ENCODE assay signal across 31 cellular contexts in the genomic region with DNA sequence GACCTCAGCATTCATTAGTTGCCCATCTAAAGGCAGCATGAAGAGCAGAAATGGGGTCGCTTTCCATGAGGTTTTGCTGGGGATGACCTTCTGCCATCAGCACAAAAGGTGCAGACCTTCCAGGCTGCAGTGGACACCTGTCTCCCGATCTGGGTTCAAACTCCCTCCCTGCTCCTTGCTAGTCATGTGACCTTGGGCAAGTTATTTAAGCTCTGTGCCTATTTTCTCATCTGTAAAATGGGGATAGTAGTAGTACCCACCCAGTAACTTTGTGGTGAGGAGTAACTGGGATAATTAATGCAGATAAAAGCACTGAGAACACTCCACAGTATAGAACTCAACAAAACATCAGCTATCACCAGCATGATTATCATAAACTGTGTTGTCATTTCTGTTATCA. TPM values are rescaled to one million over a fixed set of nuclear protein-coding genes. Genes with fewer than 3 reads are reported as not detected.
DNase-seq lines count a peak whose midpoint lies in the region; ATAC-seq, FAIRE-seq and TF ChIP-seq lines count a peak whose summit lies in the region.
"Had no signal": no experiment of that assay in that cellular context is flagged by ENCODE, and none has a peak within 500 bp of the region (broad histone marks: within the 10 kb centered on the region; RNA-seq: fewer than 3 reads in every experiment).

No MANE protein-coding gene starts in this region.

- H4K20me1 ChIP-seq in HepG2 (ENCODE audit: insufficient read depth, low read length) (no peaks in the 10 kb centered on the region), K562 (replicated peaks; ENCODE audit: control insufficient read depth, insufficient read depth, low read length) (no peaks in the 10 kb centered on the region)
- H4K20me1 ChIP-seq: BLaER1; BLaER1 treated with 17β-estradiol and CSF1 and Interleukin-3, amounts not matched to agents 10 nM and 100 nM had no signal

- no peaks in the 10 kb centered on the region for H3K4me1 ChIP-seq in HepG2 (ENCODE audit: insufficient read depth, low read length)
- no peaks in the 10 kb centered on the region for H3K4me1 ChIP-seq in right lobe of liver
- H3K4me1 ChIP-seq in K562 (replicated peaks in 1 of 2; ENCODE audit: control insufficient read depth in 2 of 2, insufficient read depth in 2 of 2, low read length in 2 of 2), result no peaks in the 10 kb centered on the region; a peak in 1 of 5 replicates
- H3K4me1 ChIP-seq: A549; BE2C; BLaER1; BLaER1 treated with 17β-estradiol and CSF1 and Interleukin-3, amounts not matched to agents 10 nM and 100 nM; Caco-2 had no signal

- no peak overlapping the region for H3K9ac ChIP-seq in HepG2 (ENCODE audit: insufficient read depth, low read depth, low read length)
- no peak overlapping the region for H3K9ac ChIP-seq in K562 (ENCODE audit: insufficient read depth in 1 of 2, low read depth in 2 of 2, low read length in 2 of 2)
- H3K9ac ChIP-seq: BLaER1; BLaER1 treated with 17β-estradiol and CSF1 and Interleukin-3, amounts not matched to agents 10 nM and 100 nM had no signal

- DNase-seq in HepG2 (ENCODE audit: low spot score), result no peak
- DNase-seq in right lobe of liver, result no peak
- no peak for DNase-seq in K562 (ENCODE audit: extremely low read depth in 1 of 4, low spot score in 3 of 4)
- no peak for DNase-seq in HT-29 (ENCODE audit: low spot score)
- DNase-seq: 8988T; ACHN; AML-193; BE2C; C1 segment of cervical spinal cord; Caco-2; Calu3; CD4-positive, alpha-beta memory T cell; CD4-positive, alpha-beta T cell; CD4-positive, CD25-positive, alpha-beta regulatory T cell; CD8-positive, alpha-beta memory T cell; CD8-positive, alpha-beta T cell; COR-L47; DMS 273 treated with DMSO at 0.1 percent for 48 hours; DMS153; DMS53; DMS79; DMS79 treated with DMSO at 0.1 percent for 48 hours; DND-41; EL had no signal

- H3K79me2 ChIP-seq in HepG2 (ENCODE audit: insufficient read depth, low read length) (no peaks in the 10 kb centered on the region), K562 (ENCODE audit: control insufficient read depth, insufficient read depth, low read length) (no peaks in the 10 kb centered on the region)

- no peak overlapping the region for H3K4me2 ChIP-seq in HepG2 (ENCODE audit: low read depth, low read length)
- no peak overlapping the region for H3K4me2 ChIP-seq in K562 (ENCODE audit: insufficient read depth, low read length)
- H3K4me2 ChIP-seq: A549; BLaER1; BLaER1 treated with 17β-estradiol and CSF1 and Interleukin-3, amounts not matched to agents 10 nM and 100 nM had no signal

- peaks cover 11 to 14% of the 10 kb centered on the region in 2 experiments; a peak in 4 of 5 replicates for H3K36me3 ChIP-seq in HepG2 (replicated peaks in 1 of 2; ENCODE audit: control insufficient read depth in 1 of 2, insufficient read depth in 2 of 2, low read length in 2 of 2)
- H3K36me3 ChIP-seq in right lobe of liver, result no peaks in the 10 kb centered on the region
- no peaks in the 10 kb centered on the region for H3K36me3 ChIP-seq in K562 (ENCODE audit: control insufficient read depth, insufficient read depth, low read length)
- H3K36me3 ChIP-seq: BE2C; BLaER1; BLaER1 treated with 17β-estradiol and CSF1 and Interleukin-3, amounts not matched to agents 10 nM and 100 nM had no signal

- POLR2A ChIA-PET in HepG2 (lab: Yijun Ruan, JAX) (no interaction called here), K562 (lab: Yijun Ruan, JAX) (no interaction called here)

- TF ChIP-seq RAD21 in HepG2 (CRISPR knock-in tag; IDR thresholded peaks at IDR 0.05) (no peak), K562 (CRISPR knock-in tag; conservative IDR thresholded peaks at IDR 0.05 in 1 of 2, IDR thresholded peaks at IDR 0.05 in 1 of 2) (no peak)

- 87% methylated on average over 2 of the region's 2 CpGs for WGBS in HepG2 (ENCODE audit: low lambda C conversion rate)
- WGBS in right lobe of liver (ENCODE audit: insufficient coverage, low coverage, low lambda C conversion rate, missing lambda C conversion rate), result 86% methylated on average over 1 of the region's 2 CpGs
- 35% methylated on average over 2 of the region's 2 CpGs for WGBS in K562 (ENCODE audit: insufficient coverage, low coverage, missing lambda C conversion rate)

- FAIRE-seq in HepG2 (lab: Jason Lieb, UNC), result no peak
- FAIRE-seq in K562 (lab: Jason Lieb, UNC), result no peak
- FAIRE-seq: A204.1, A549, D721Med had no signal

- no TSS peak for BruUV-seq in HepG2 (replicated peaks; lab: Mats Ljungman, UMichigan)
- no TSS peak for BruUV-seq in K562 (replicated peaks; lab: Mats Ljungman, UMichigan)

- no peaks in the 10 kb centered on the region for H3K27me3 ChIP-seq in HepG2 (ENCODE audit: control insufficient read depth in 1 of 2, insufficient read depth in 2 of 2, low read length in 2 of 2)
- no peaks in the 10 kb centered on the region for H3K27me3 ChIP-seq in right lobe of liver
- no peaks in the 10 kb centered on the region for H3K27me3 ChIP-seq in K562 (ENCODE audit: control insufficient read depth in 2 of 2, insufficient read depth in 2 of 2, low read length in 2 of 2)
- H3K27me3 ChIP-seq: BE2C; BLaER1; BLaER1 treated with 17β-estradiol and CSF1 and Interleukin-3, amounts not matched to agents 10 nM and 100 nM had no signal

- TF ChIP-seq POLR2A in HepG2 (IDR thresholded peaks at IDR 0.05; ENCODE audit: insufficient read depth in 1 of 2, low read depth in 2 of 2, low read length in 2 of 2), result no peak
- TF ChIP-seq POLR2A in right lobe of liver (IDR thresholded peaks at IDR 0.05), result no peak
- no peak for TF ChIP-seq POLR2A in K562 (conservative IDR thresholded peaks at IDR 0.05)

- intact Hi-C loops in HepG2 (cut with micrococcal nuclease; ENCODE audit: unreplicated experiment) (no loop called here), right lobe of liver (cut with DNase I) (no loop called here), K562 (cut with micrococcal nuclease) (no loop called here)

- H3K4me3 ChIP-seq in HepG2 (replicated peaks in 1 of 3; ENCODE audit: insufficient read depth in 1 of 3, low read depth in 2 of 3, low read length in 3 of 3), result no peak overlapping the region
- H3K4me3 ChIP-seq in right lobe of liver, result no peak overlapping the region
- no peak overlapping the region for H3K4me3 ChIP-seq in K562
- H3K4me3 ChIP-seq: A549; BLaER1; BLaER1 treated with 17β-estradiol and CSF1 and Interleukin-3, amounts not matched to agents 10 nM and 100 nM had no signal

- TF ChIP-seq EP300 in HepG2 (IDR thresholded peaks at IDR 0.05; ENCODE audit: low read depth in 2 of 2, low read length in 2 of 2) (no peak), HepG2 (CRISPR knock-in tag; IDR thresholded peaks at IDR 0.05; ENCODE audit: borderline replicate concordance) (no peak), K562 (IDR thresholded peaks at IDR 0.05; ENCODE audit: low read length) (no peak)

- ATAC-seq in HepG2 (no peak), right lobe of liver (no peak), K562 (no peak)
- ATAC-seq: A549; CD8-positive, alpha-beta T cell had no signal

- H3K27ac ChIP-seq in HepG2 (ENCODE audit: extremely low read length, insufficient read depth, low read length), result no peak overlapping the region
- no peak overlapping the region for H3K27ac ChIP-seq in right lobe of liver
- no peak overlapping the region for H3K27ac ChIP-seq in K562 (ENCODE audit: extremely low read depth, low read depth, low read length)
- H3K27ac ChIP-seq: 22Rv1; A549; BLaER1; BLaER1 treated with 17β-estradiol and CSF1 and Interleukin-3, amounts not matched to agents 10 nM and 100 nM; C4-2B had no signal

- in situ Hi-C loops in HepG2 (cut with HindIII; ENCODE audit: extremely low pct_ligation_motif_present, low pct_unique_long_range_greater_than_20kb), result no loop called here
- in situ Hi-C loops in K562 (cut with MboI), result no loop called here

- CTCF ChIA-PET in HepG2 (lab: Yijun Ruan, JAX; ENCODE audit: low intra/inter-chr PET ratio, low total read pairs), result no interaction called here
- CTCF ChIA-PET in K562 (lab: Yijun Ruan, JAX; ENCODE audit: low intra/inter-chr PET ratio), result no interaction called here

- H3K9me3 ChIP-seq in HepG2 (ENCODE audit: low read length), result no peaks in the 10 kb centered on the region
- H3K9me3 ChIP-seq in right lobe of liver, result no peaks in the 10 kb centered on the region
- H3K9me3 ChIP-seq in K562 (replicated peaks; ENCODE audit: control insufficient read depth, insufficient read depth, low read depth, low read length), result no peaks in the 10 kb centered on the region
- H3K9me3 ChIP-seq: A549; BE2C; BLaER1; BLaER1 treated with 17β-estradiol and CSF1 and Interleukin-3, amounts not matched to agents 10 nM and 100 nM; Caco-2 had no signal

- TF ChIP-seq CTCF in HepG2 (CRISPR knock-in tag; IDR thresholded peaks at IDR 0.05) (no peak), right lobe of liver (IDR thresholded peaks at IDR 0.05) (no peak), K562 (IDR thresholded peaks at IDR 0.05 in 2 of 3, conservative IDR thresholded peaks at IDR 0.05 in 1 of 3; ENCODE audit: insufficient read depth in 2 of 3, low read depth in 1 of 3, low read length in 3 of 3) (no peak)

- no peaks in the 10 kb centered on the region for H3K9me1 ChIP-seq in K562 (ENCODE audit: control insufficient read depth, insufficient read depth, low read length)

- H2AFZ ChIP-seq in HepG2 (ENCODE audit: low read length), result no peak overlapping the region
- H2AFZ ChIP-seq in K562 (ENCODE audit: low read depth, low read length), result no peak overlapping the region

RNA-seq across cellular contexts. Expression of a gene that starts 21.4 kb away (rescaled TPM):
- 45.7 and 50.6 TPM in 2 replicates for total RNA-seq in HepG2 (2016; rRNA removed; fragmentation: Illumina TruSeq; extraction: Trizol)
- total RNA-seq in HepG2 (2016; cell fraction: cytosol; rRNA removed; fragmentation: Illumina TruSeq; extraction: Trizol; ENCODE audit: low read depth), result 8.3 and 9.3 TPM in 2 replicates
- total RNA-seq in HepG2 (2016; cell fraction: insoluble cytoplasmic fraction; rRNA removed; fragmentation: Illumina TruSeq; extraction: Trizol), result 42.0 and 58.8 TPM in 2 replicates
- total RNA-seq in HepG2 (2016; cell fraction: membrane; rRNA removed; fragmentation: Illumina TruSeq; extraction: Trizol), result 17.4 and 19.5 TPM in 2 replicates
- total RNA-seq in HepG2 (2016; cell fraction: nucleus; rRNA removed; fragmentation: Illumina TruSeq; extraction: Trizol), result 25.7 and 30.2 TPM in 2 replicates
- 16.3 and 20.1 TPM in 2 replicates for polyA plus RNA-seq in HepG2 (2011; rRNA removed)
- 22.4 and 24.8 TPM in 2 replicates for polyA plus RNA-seq in HepG2 (2011; cell fraction: cytosol; rRNA removed)
- 21.8 and 23.8 TPM in 2 replicates for polyA plus RNA-seq in HepG2 (2011; cell fraction: nucleus; rRNA removed)
- 20.0 and 27.9 TPM in 2 replicates for polyA plus RNA-seq in HepG2 (2012)
- polyA plus RNA-seq in HepG2 (2016; cell fraction: cytosol; fragmentation: Illumina TruSeq; extraction: Trizol; ENCODE audit: low read depth), result 8.7 and 10.9 TPM in 2 replicates
- 48.9 and 53.9 TPM in 2 replicates for polyA plus RNA-seq in HepG2 (2016; cell fraction: insoluble cytoplasmic fraction; fragmentation: Illumina TruSeq; extraction: Trizol; ENCODE audit: low read depth)
- 14.7 and 15.1 TPM in 2 replicates for polyA plus RNA-seq in HepG2 (2016; cell fraction: membrane; fragmentation: Illumina TruSeq; extraction: Trizol; ENCODE audit: low read depth)
- polyA plus RNA-seq in HepG2 (2016; cell fraction: nucleus; fragmentation: Illumina TruSeq; extraction: Trizol; ENCODE audit: insufficient read depth, low read depth), result 39.3 and 45.1 TPM in 2 replicates
- polyA minus RNA-seq in HepG2 (2011; rRNA and poly(A)+ RNA removed; ENCODE audit: low replicate concordance), result 14.1 and 24.6 TPM in 2 replicates
- polyA minus RNA-seq in HepG2 (2011; cell fraction: cytosol; rRNA and poly(A)+ RNA removed), result 13.8 and 14.6 TPM in 2 replicates
- 52.5 and 60.9 TPM in 2 replicates for polyA minus RNA-seq in HepG2 (2011; cell fraction: nucleus; rRNA and poly(A)+ RNA removed)
- total RNA-seq in right lobe of liver, result 10 to 100 TPM in 3 of 6 experiments, 1 to 10 TPM in 3; 7.9 to 11.3 (median 9.9) TPM
- total RNA-seq in K562 (2011; cell fraction: chromatin; rRNA removed; ENCODE audit: low replicate concordance), result 15.2 and 20.2 TPM in 2 replicates
- total RNA-seq in K562 (2011; cell fraction: nucleolus; rRNA removed), result 14.1 and 16.3 TPM in 2 replicates
- 16.9 and 18.6 TPM in 2 replicates for total RNA-seq in K562 (2011; cell fraction: nucleoplasm; rRNA removed)
- total RNA-seq in K562 (2014; rRNA removed), result 22.1 and 23.3 TPM in 2 replicates
- 11.2 and 13.0 TPM in 2 replicates for total RNA-seq in K562 (2014; rRNA removed; fragmentation: Illumina TruSeq; extraction: Trizol)
- total RNA-seq in K562 (2015; rRNA removed; fragmentation: Illumina TruSeq; extraction: Trizol), result 12.2 and 13.0 TPM in 2 replicates
- total RNA-seq in K562 (2021), result 22.5 and 23.4 TPM in 2 replicates
- 12.2 and 15.2 TPM in 2 replicates for polyA plus RNA-seq in K562 (2011; rRNA removed)
- 10.2 and 11.2 TPM in 2 replicates for polyA plus RNA-seq in K562 (2011; cell fraction: cytosol; rRNA removed)
- 5.8 and 6.8 TPM in 2 replicates for polyA plus RNA-seq in K562 (2011; cell fraction: nucleus; rRNA removed)
- 11.7 and 15.8 TPM in 2 replicates for polyA plus RNA-seq in K562 (2012)
- polyA plus RNA-seq in K562 (2014; fragmentation: Illumina TruSeq; extraction: Trizol), result 19.6 and 24.0 TPM in 2 replicates
- polyA plus RNA-seq in K562 (2014; fragmentation: Nextera tagmentation; extraction: Ambion mirVana), result 1 to 10 TPM; 2.3 to 3.5 TPM
- polyA plus RNA-seq in K562 (2014; rRNA removed), result 26.1 and 33.4 TPM in 2 replicates
- 18.8 and 21.9 TPM in 2 replicates for polyA minus RNA-seq in K562 (2011; rRNA and poly(A)+ RNA removed)
- polyA minus RNA-seq in K562 (2011; cell fraction: cytosol; rRNA and poly(A)+ RNA removed), result 3.1 and 9.2 TPM in 2 replicates
- polyA minus RNA-seq in K562 (2011; cell fraction: nucleus; rRNA and poly(A)+ RNA removed), result 7.8 and 10.3 TPM in 2 replicates
- total RNA-seq in HT-29 (2014; rRNA removed; shearing (Covaris generic)), result 34.5 and 36.6 TPM in 2 replicates
